7 cellular contexts compared by ENCODE assay signal in genomic region chr3:120450914-120451669, GRCh38. TPM values are rescaled to one million over a fixed set of nuclear protein-coding genes. Genes with fewer than 3 reads are reported as not detected.
DNase-seq lines count a peak whose midpoint lies in the region; TF ChIP-seq lines count a peak whose summit lies in the region.

FSTL1 (minus strand) TSS chr3:120450992; CDS start chr3:120450746, 246 bp downstream.

- H3K27me3 ChIP-seq in H9 (ENCODE audit: insufficient read depth, low read length) = no peaks in the 10 kb centered on the region
- H3K27me3 ChIP-seq in muscle layer of duodenum (ENCODE audit: low read depth, low read length) = peaks cover 7% of the 10 kb centered on the region
- H3K27me3 ChIP-seq in vagina = no peaks in the 10 kb centered on the region

- peaks cover 0 to 8% of the 10 kb centered on the region in 2 donors for H3K36me3 ChIP-seq in muscle layer of duodenum (ENCODE audit: control insufficient read depth in 1 of 2, insufficient read depth in 2 of 2, low read length in 2 of 2)
- no peaks in the 10 kb centered on the region for H3K36me3 ChIP-seq in vagina

- H2BK5ac ChIP-seq in H9 (ENCODE audit: insufficient read length, low read length) = no peak within 1 kb of the TSS

- peaks cover 7 to 17% (median 13%) of the 10 kb centered on the region in 3 experiments for H3K36me3 Mint-ChIP-seq in H9 (ENCODE audit: insufficient read depth in 1 of 3, low read depth in 3 of 3)

- peaks cover 5% of the 10 kb centered on the region for H3K23me2 ChIP-seq in H9 (ENCODE audit: insufficient read length, low read depth, low read length, poor library complexity, severe bottlenecking)

- peak within 1 kb of the TSS; percentile 82 for H3K9ac ChIP-seq in H9 (ENCODE audit: extremely low read depth, insufficient read length, low read length)

- peaks cover 4 to 7% of the 10 kb centered on the region in 2 experiments for H3K9me3 Mint-ChIP-seq in H9

- peaks cover 13% of the 10 kb centered on the region for H3K79me2 ChIP-seq in H9 (ENCODE audit: insufficient read depth, low read length)

- H3K27ac Mint-ChIP-seq in H9 = peak within 1 kb of the TSS; percentile 52 to 94 (median 93)

- no peak within 1 kb of the TSS for H3K56ac ChIP-seq in H9 (ENCODE audit: insufficient read length, low read depth, low read length)

- no peak within 1 kb of the TSS for H3T11ph ChIP-seq in H9 (ENCODE audit: low read length)

- H3K4me1 ChIP-seq in H9 (ENCODE audit: insufficient read depth, low read length) = peaks cover 19% of the 10 kb centered on the region
- peaks cover 13 to 28% of the 10 kb centered on the region in 2 donors for H3K4me1 ChIP-seq in muscle layer of duodenum (ENCODE audit: control insufficient read depth in 1 of 2, insufficient read depth in 2 of 2, low read length in 2 of 2)
- peaks cover 43% of the 10 kb centered on the region for H3K4me1 ChIP-seq in vagina

- no peak within 1 kb of the TSS for H3K4ac ChIP-seq in H9 (ENCODE audit: low read depth, low read length)

- H3K4me3 Mint-ChIP-seq in H9 = peak within 1 kb of the TSS; percentile 91 to 96

- DNase-seq in H9 = peak; percentile 80
- peak; percentile 45 for DNase-seq in T1000 (lab: John Stamatoyannopoulos, UW)
- peak; percentile 66 for DNase-seq in fibroblast of mammary gland (ENCODE audit: low read depth)
- DNase-seq in vagina (ENCODE audit: extremely low spot score in 2 of 2) = peak in 1 of 2 donors; percentile 88
- no peak for DNase-seq in NCI-H146 treated with DMSO at 0.1 percent for 48 hours (lab: John Stamatoyannopoulos, UW; ENCODE audit: unreplicated experiment)
- DNase-seq in NCI-H1436 treated with DMSO at 0.1 percent for 48 hours (lab: John Stamatoyannopoulos, UW) = no peak

- peak within 1 kb of the TSS; percentile 31 for H4K91ac ChIP-seq in H9 (ENCODE audit: insufficient read length, low read depth, low read length)

- H3K23ac ChIP-seq in H9 (ENCODE audit: insufficient read length, low read depth, low read length) = no peak within 1 kb of the TSS

- peak within 1 kb of the TSS; percentile 92 for H3K4me3 ChIP-seq in fibroblast of mammary gland (ENCODE audit: control insufficient read depth, low read depth, low read length)
- H3K4me3 ChIP-seq in muscle layer of duodenum (ENCODE audit: low read depth in 1 of 2, low read length in 2 of 2) = peak within 1 kb of the TSS; percentile 79 to 83
- peak within 1 kb of the TSS; percentile 63 to 65 for H3K4me3 ChIP-seq in vagina

- no peak within 1 kb of the TSS for H2BK20ac ChIP-seq in H9 (ENCODE audit: low read depth, low read length, poor library complexity, severe bottlenecking)

- H3K18ac ChIP-seq in H9 (ENCODE audit: insufficient read length, low read depth, low read length) = peak within 1 kb of the TSS; percentile 89

- H3K9me3 ChIP-seq in H9 (ENCODE audit: control insufficient read depth, low read depth, low read length) (no peaks in the 10 kb centered on the region), muscle layer of duodenum (ENCODE audit: control insufficient read depth in 1 of 2, low read length in 2 of 2) (peaks cover 0 to 2% of the 10 kb centered on the region in 2 donors), vagina (no peaks in the 10 kb centered on the region)

- H3K27me3 Mint-ChIP-seq in H9 (ENCODE audit: low read depth) = no peaks in the 10 kb centered on the region; the same call in 1 of the 2 replicates

- peak in 1 of 2 donors; percentile 77 for TF ChIP-seq POLR2A in vagina (IDR thresholded peaks at IDR 0.05)

- H2AK5ac ChIP-seq in H9 (ENCODE audit: insufficient read length, low read length) = no peak within 1 kb of the TSS

- intact Hi-C loops in vagina (cut with DNase I) = loop anchor here (5.0 kb wide), 1 partner anchor 41 kb away; no protein-coding TSS in a partner anchor

- H2BK12ac ChIP-seq in H9 (ENCODE audit: insufficient read length, low read depth, low read length) = no peak within 1 kb of the TSS

- no peak within 1 kb of the TSS for H2BK120ac ChIP-seq in H9 (ENCODE audit: low read depth, low read length, poor library complexity, severe bottlenecking)

- H4K8ac ChIP-seq in H9 (replicated peaks; ENCODE audit: insufficient read length, low read depth, low read length) = no peak within 1 kb of the TSS

- H3K27ac ChIP-seq in H9 (ENCODE audit: insufficient read length, low read depth, low read length) (no peak within 1 kb of the TSS), muscle layer of duodenum (ENCODE audit: low read length) (peak within 1 kb of the TSS; percentile 94), vagina (peak within 1 kb of the TSS; percentile 86)

- no peak within 1 kb of the TSS for H2BK15ac ChIP-seq in H9 (ENCODE audit: low read depth, low read length)

- peaks cover 37% of the 10 kb centered on the region in 2 experiments for H3K4me1 Mint-ChIP-seq in H9

- peak within 1 kb of the TSS; percentile 94 for H3K14ac ChIP-seq in H9 (ENCODE audit: insufficient read depth, low read length)

- H2AFZ ChIP-seq in H9 (ENCODE audit: low read length) = no peak within 1 kb of the TSS

- TF ChIP-seq CTCF in H9 (conservative IDR thresholded peaks at IDR 0.05) (no peak), fibroblast of mammary gland (conservative IDR thresholded peaks at IDR 0.05; ENCODE audit: control insufficient read depth, insufficient read depth, low read depth, low read length) (no peak), vagina (IDR thresholded peaks at IDR 0.05) (no peak)

- no peaks in the 10 kb centered on the region for H3K79me1 ChIP-seq in H9 (ENCODE audit: insufficient read depth, low read depth, low read length, poor library complexity, severe bottlenecking)

- no CpG with 5 or more reads among the region's 67 CpGs for WGBS in H9 (ENCODE audit: extremely low coverage, insufficient read length, low lambda C conversion rate)

- H4K5ac ChIP-seq in H9 (ENCODE audit: insufficient read length, low read depth, low read length) = peak within 1 kb of the TSS; percentile 14

- H4K20me1 ChIP-seq in H9 (ENCODE audit: control insufficient read depth, insufficient read depth, insufficient read length) = no peaks in the 10 kb centered on the region

- H3K4me2 ChIP-seq in H9 (ENCODE audit: insufficient read depth, insufficient read length, low read length) = peak within 1 kb of the TSS; percentile 65

RNA-seq across cellular contexts. Expression of gene FSTL1, which starts in this region (rescaled TPM):
- total RNA-seq in H9 (2021) (305 and 326 TPM in 2 replicates), vagina (387 TPM)

Comparison
In these comparisons a context has a peak if more than half of its experiments do, and no peak if none do; other contexts are left out.
1. DNase-seq: peak in H9 (single experiment), T1000 (single experiment) and fibroblast of mammary gland (single experiment); none in NCI-H146 treated with DMSO at 0.1 percent for 48 hours (single experiment) and NCI-H1436 treated with DMSO at 0.1 percent for 48 hours (single experiment).
2. Peak in every context shown above with its lines, with median percentiles within 50 percentile points of each other: H3K4me3 ChIP-seq.